In the genomic region with DNA sequence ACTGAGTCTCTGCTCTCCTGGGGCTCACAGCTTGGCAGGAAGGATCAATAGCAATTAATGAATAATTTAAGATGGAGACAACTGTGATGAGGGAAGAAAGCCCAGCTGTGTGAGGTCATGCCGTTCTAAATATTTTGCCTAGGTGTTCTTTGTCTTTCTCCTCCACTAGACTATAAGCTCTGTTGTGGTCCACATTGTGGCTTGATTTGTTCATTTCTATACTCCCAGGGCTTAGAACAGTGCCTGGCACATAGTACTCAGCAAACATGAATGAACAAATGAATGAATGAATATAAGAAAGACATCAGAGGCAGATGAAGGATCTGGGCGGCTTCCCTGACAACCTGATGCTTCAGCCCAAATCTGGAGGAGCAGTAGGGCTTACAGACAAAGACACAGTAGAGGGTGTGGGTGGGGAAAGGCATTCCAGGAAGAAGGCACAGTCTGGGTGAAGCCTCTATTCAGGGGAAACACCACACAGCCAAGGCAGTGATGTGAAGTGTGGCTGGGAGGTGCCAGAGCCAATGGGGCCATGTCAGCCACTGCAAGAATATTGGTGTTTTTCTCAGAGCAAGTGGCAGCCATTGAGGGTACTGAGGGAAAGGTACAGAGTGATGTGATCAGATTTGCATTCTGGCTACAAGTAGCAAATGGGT, we compare ENCODE assay signal across 19 cellular contexts. TPM values are rescaled to one million over a fixed set of nuclear protein-coding genes. Genes with fewer than 3 reads are reported as not detected.
DNase-seq lines count a peak whose midpoint lies in the region; ATAC-seq and TF ChIP-seq lines count a peak whose summit lies in the region.
"Had no signal": no experiment of that assay in that cellular context is flagged by ENCODE, and none has a peak within 500 bp of the region (broad histone marks: within the 10 kb centered on the region; RNA-seq: fewer than 3 reads in every experiment).

No MANE protein-coding gene starts in this region.

- peak overlapping the region; percentile 33 for H3K18ac ChIP-seq in trophoblast cell (ENCODE audit: low read length)

- H3K79me2 ChIP-seq in trophoblast cell (ENCODE audit: control insufficient read depth, insufficient read depth, low read length, poor library complexity), result no peaks in the 10 kb centered on the region
- H3K79me2 ChIP-seq: parathyroid adenoma had no signal

- ATAC-seq in heart left ventricle (no peak), Right ventricle myocardium inferior (no peak), GM21447 (IDR thresholded peaks at IDR 0.05; ENCODE audit: unreplicated experiment) (no peak)
- ATAC-seq: esophagus mucosa had no signal

- WGBS in heart left ventricle, 4 donors, result 75 to 89% (median 81%) methylated on average over 2 of the region's 2 CpGs
- no CpG with 5 or more reads among the region's 2 CpGs for WGBS in trophoblast cell (ENCODE audit: extremely low coverage, insufficient coverage, insufficient read length)

- intact Hi-C loops in heart left ventricle (cut with DNase I), result loop anchor here in 9 of 10 donors (2.0 to 10.0 kb wide), 13 partner anchors 20 to 1147 kb away; no protein-coding TSS in a partner anchor
- intact Hi-C loops in Right ventricle myocardium inferior (cut with DNase I), result loop anchor here (5.0 kb wide), 1 partner anchor 82 kb away; no protein-coding TSS in a partner anchor
- intact Hi-C loops in breast epithelium (cut with DNase I; ENCODE audit: low total_unique reads), result no loop called here
- intact Hi-C loops in vagina (cut with DNase I), result loop anchor here (1.0 kb wide), 1 partner anchor 13 kb away; no protein-coding TSS in a partner anchor

- peak overlapping the region; percentile 26 for H4K91ac ChIP-seq in trophoblast cell (ENCODE audit: low read depth, low read length)

- H4K12ac ChIP-seq in trophoblast cell (ENCODE audit: low read depth, low read length), result no peak overlapping the region

- H3K36me3 ChIP-seq in heart left ventricle, result no peaks in the 10 kb centered on the region
- no peaks in the 10 kb centered on the region for H3K36me3 ChIP-seq in breast epithelium
- H3K36me3 ChIP-seq in trophoblast cell (ENCODE audit: control insufficient read depth in 1 of 2, insufficient read depth in 2 of 2, low read length in 2 of 2), result no peaks in the 10 kb centered on the region
- H3K36me3 ChIP-seq in vagina, result no peaks in the 10 kb centered on the region
- H3K36me3 ChIP-seq: tibial nerve had no signal

- H3K9me3 ChIP-seq in heart left ventricle (no peaks in the 10 kb centered on the region), breast epithelium (no peaks in the 10 kb centered on the region), trophoblast cell (ENCODE audit: insufficient read depth, low read depth, low read length) (no peaks in the 10 kb centered on the region), vagina (no peaks in the 10 kb centered on the region)
- H3K9me3 ChIP-seq: tibial nerve had no signal

- no peak overlapping the region for H3K23ac ChIP-seq in trophoblast cell (ENCODE audit: low read length)

- no peaks in the 10 kb centered on the region for H3K27me3 ChIP-seq in heart left ventricle
- peaks cover 0 to 7% of the 10 kb centered on the region in 2 donors for H3K27me3 ChIP-seq in breast epithelium
- no peaks in the 10 kb centered on the region for H3K27me3 ChIP-seq in trophoblast cell (ENCODE audit: insufficient read depth, low read length)
- H3K27me3 ChIP-seq in vagina, result no peaks in the 10 kb centered on the region
- H3K27me3 ChIP-seq: tibial nerve had no signal

- H2AFZ ChIP-seq in trophoblast cell (ENCODE audit: insufficient read depth, low read length, poor library complexity), result no peak overlapping the region
- H2AFZ ChIP-seq: parathyroid adenoma had no signal

- no peak overlapping the region for H3K4ac ChIP-seq in trophoblast cell (ENCODE audit: low read depth, low read length)

- no peak for TF ChIP-seq CTCF in heart left ventricle (IDR thresholded peaks at IDR 0.05)
- no peak for TF ChIP-seq CTCF in breast epithelium (IDR thresholded peaks at IDR 0.05)
- no peak for TF ChIP-seq CTCF in vagina (IDR thresholded peaks at IDR 0.05)

- H2BK120ac ChIP-seq in trophoblast cell (ENCODE audit: insufficient read depth, low read length, poor library complexity), result peak overlapping the region; percentile 59

- TF ChIP-seq POLR2A in heart left ventricle (IDR thresholded peaks at IDR 0.05) (no peak), breast epithelium (IDR thresholded peaks at IDR 0.05) (no peak), vagina (IDR thresholded peaks at IDR 0.05) (no peak)

- H3K4me1 ChIP-seq in heart left ventricle (peaks cover 13 to 82% (median 56%) of the 10 kb centered on the region in 12 donors), breast epithelium (no peaks in the 10 kb centered on the region), trophoblast cell (ENCODE audit: control insufficient read depth in 1 of 2, insufficient read depth in 2 of 2, low read length in 2 of 2) (peaks cover 4 to 14% of the 10 kb centered on the region in 2 experiments), vagina (peaks cover 60% of the 10 kb centered on the region)
- H3K4me1 ChIP-seq: parathyroid adenoma, tibial nerve had no signal

- DNase-seq in heart left ventricle (no peak), Right ventricle myocardium inferior (ENCODE audit: missing footprints) (no peak), breast epithelium (ENCODE audit: low spot score in 2 of 2) (no peak), trophoblast cell (no peak), vagina (ENCODE audit: extremely low spot score in 2 of 2) (no peak), NCI-H1694 (lab: John Stamatoyannopoulos, UW) (no peak), GM19238 (ENCODE audit: insufficient read length, low spot score) (no peak)
- DNase-seq: activated naive CD4-positive, alpha-beta T cell treated with anti-CD3 and anti-CD28 coated beads, Interleukin-2, amount 50 U/mL, for 16 hours; activated T-cell treated with anti-CD3 and anti-CD28 coated beads for 4 hours; CD4-positive, alpha-beta T cell; NCI-H1417 treated with DMSO at 0.1 percent for 48 hours; NCI-H774; PC-3 had no signal

- no peak overlapping the region for H3K4me2 ChIP-seq in trophoblast cell (ENCODE audit: low read length)

- no peak overlapping the region for H4K8ac ChIP-seq in trophoblast cell (ENCODE audit: low read depth, low read length)

- no peak overlapping the region for H2BK5ac ChIP-seq in trophoblast cell (ENCODE audit: low read depth, low read length, poor library complexity)

- peak overlapping the region; percentile 23 for H2AK5ac ChIP-seq in trophoblast cell (ENCODE audit: low read length)

- H3K4me3 ChIP-seq in heart left ventricle, result no peak overlapping the region
- H3K4me3 ChIP-seq in breast epithelium, result no peak overlapping the region
- H3K4me3 ChIP-seq in trophoblast cell (ENCODE audit: low read depth, low read length), result no peak overlapping the region
- no peak overlapping the region for H3K4me3 ChIP-seq in vagina
- H3K4me3 ChIP-seq: lung, SK-N-MC, tibial nerve had no signal

- no peak overlapping the region for H3K9ac ChIP-seq in trophoblast cell (ENCODE audit: low read length)
- H3K9ac ChIP-seq: parathyroid adenoma had no signal

- peak overlapping the region; percentile 42 for H2BK12ac ChIP-seq in trophoblast cell (ENCODE audit: low read length)

- peaks cover 10% of the 10 kb centered on the region for H3K79me1 ChIP-seq in trophoblast cell (ENCODE audit: low read length)

- H3K14ac ChIP-seq in trophoblast cell (ENCODE audit: low read length), result no peak overlapping the region

- peak overlapping the region in 11 of 12 donors; percentile 8 to 84 (median 56) for H3K27ac ChIP-seq in heart left ventricle
- peak overlapping the region; percentile 10 for H3K27ac ChIP-seq in breast epithelium
- H3K27ac ChIP-seq in trophoblast cell (ENCODE audit: low read depth, low read length), result no peak overlapping the region
- peak overlapping the region; percentile 3 for H3K27ac ChIP-seq in vagina
- H3K27ac ChIP-seq: parathyroid adenoma, SK-N-MC, tibial nerve had no signal

RNA-seq across cellular contexts. Expression of gene CDH13, which starts 8.3 kb away (rescaled TPM):
- total RNA-seq in heart left ventricle (100 to 1,000 TPM; 101 to 172 (median 139) TPM), Right ventricle myocardium inferior (173 TPM), breast epithelium (10 to 100 TPM in 2 of 3 donors, 1 to 10 TPM in 1; 6.0 to 13.1 (median 11.5) TPM), vagina (123 TPM)
- polyA plus RNA-seq in heart left ventricle, result 10 to 100 TPM; 15.0 to 99.4 TPM
- 11.5 and 11.7 TPM in 2 replicates for polyA plus RNA-seq in trophoblast cell (2013)
- total RNA-seq: CD4-positive, alpha-beta T cell had no signal
